Comparison of ENCODE assay signal across 9 cellular contexts in the genomic region with DNA sequence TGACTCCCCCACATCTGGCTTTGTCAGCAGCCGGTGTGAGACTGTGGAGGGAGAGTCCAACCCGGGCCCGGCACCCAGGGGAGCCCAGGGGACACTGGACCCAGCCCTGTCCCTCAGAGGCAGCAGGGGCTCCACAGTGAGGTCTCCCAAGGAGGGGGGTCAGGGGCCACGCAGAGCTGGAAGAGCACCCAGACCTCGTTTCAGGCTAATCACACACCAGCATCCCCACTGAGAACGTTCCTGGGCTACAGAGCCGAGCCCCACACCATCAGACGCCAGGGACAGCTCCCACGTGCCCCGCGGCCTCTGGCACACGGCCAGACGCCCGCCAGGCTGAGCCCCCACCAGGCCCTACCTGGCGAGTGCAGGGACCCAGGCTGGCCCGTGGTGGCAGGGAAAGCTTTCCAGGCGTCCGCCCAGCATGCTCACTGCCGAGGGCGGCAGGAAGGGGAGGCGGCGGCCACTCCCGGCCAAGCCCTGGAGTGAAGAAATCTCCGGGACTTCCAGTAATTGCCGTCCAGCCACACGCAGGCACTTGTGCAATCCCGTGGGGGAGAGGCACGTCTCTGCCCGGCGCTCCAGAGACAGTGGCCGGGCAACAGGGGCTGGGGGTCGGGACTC. TPM values are rescaled to one million over a fixed set of nuclear protein-coding genes. Genes with fewer than 3 reads are reported as not detected.
DNase-seq lines count a peak whose midpoint lies in the region; ATAC-seq and TF ChIP-seq lines count a peak whose summit lies in the region.
"Had no signal": no experiment of that assay in that cellular context is flagged by ENCODE, and none has a peak within 500 bp of the region (broad histone marks: within the 10 kb centered on the region; RNA-seq: fewer than 3 reads in every experiment).

No MANE protein-coding gene starts in this region.

- peaks cover 8% of the 10 kb centered on the region for H3K36me3 Mint-ChIP-seq in activated CD4-positive, alpha-beta T cell treated with anti-CD3 and anti-CD28 coated beads, Interleukin-2, amount 10 ng/mL, durations not matched to agents 7 days and 5 days (ENCODE audit: low read depth)

- peak; percentile 89 for DNase-seq in CD1c-positive myeloid dendritic cell (ENCODE audit: extremely low spot score)
- DNase-seq in SW480 (ENCODE audit: low spot score) = peak; percentile 14
- DNase-seq in foreskin fibroblast = peak; percentile 88 to 95
- DNase-seq in osteoblast (ENCODE audit: insufficient read length, low spot score, missing footprints) = peak; percentile 100
- no peak for DNase-seq in activated effector memory CD4-positive, alpha-beta T cell treated with anti-CD3 and anti-CD28 coated beads, Interleukin-2, amount 50 U/mL, for 16 hours
- DNase-seq in DMS 273 treated with DMSO at 0.1 percent for 48 hours (lab: John Stamatoyannopoulos, UW) = no peak
- DNase-seq in activated CD4-positive, alpha-beta T cell treated with anti-CD3 and anti-CD28 coated beads, Interleukin-2, amount 10 ng/mL, durations not matched to agents 7 days and 5 days = no peak
- DNase-seq: occipital lobe had no signal

- no peak overlapping the region for H2AFZ ChIP-seq in osteoblast (ENCODE audit: low read length)

- peak overlapping the region; percentile 80 for H3K4me2 ChIP-seq in osteoblast (ENCODE audit: insufficient read depth, low read length)

- TF ChIP-seq CTCF in foreskin fibroblast (IDR thresholded peaks at IDR 0.05; ENCODE audit: low read depth, low read length) = no peak
- no peak for TF ChIP-seq CTCF in osteoblast (IDR thresholded peaks at IDR 0.05; ENCODE audit: extremely low read depth, low read depth, low read length)

- peaks cover 21% of the 10 kb centered on the region for H3K4me1 ChIP-seq in osteoblast (ENCODE audit: insufficient read depth, low read length)

- H3K36me3 ChIP-seq in osteoblast (ENCODE audit: insufficient read depth, low read length) = peaks cover 19% of the 10 kb centered on the region

- peaks cover 91% of the 10 kb centered on the region for H3K79me2 ChIP-seq in osteoblast (ENCODE audit: insufficient read depth, low read length)

- H3K9me3 ChIP-seq in osteoblast (ENCODE audit: low read depth, low read length) = no peaks in the 10 kb centered on the region

- H3K27me3 Mint-ChIP-seq in activated CD4-positive, alpha-beta T cell treated with anti-CD3 and anti-CD28 coated beads, Interleukin-2, amount 10 ng/mL, durations not matched to agents 7 days and 5 days = no peaks in the 10 kb centered on the region

- no peak overlapping the region for H3K27ac Mint-ChIP-seq in activated CD4-positive, alpha-beta T cell treated with anti-CD3 and anti-CD28 coated beads, Interleukin-2, amount 10 ng/mL, durations not matched to agents 7 days and 5 days

- H3K27me3 ChIP-seq in osteoblast (ENCODE audit: insufficient read depth, low read length) = no peaks in the 10 kb centered on the region

- H3K9me3 Mint-ChIP-seq in activated CD4-positive, alpha-beta T cell treated with anti-CD3 and anti-CD28 coated beads, Interleukin-2, amount 10 ng/mL, durations not matched to agents 7 days and 5 days = no peaks in the 10 kb centered on the region

- no peak for ATAC-seq in HG03095 (IDR thresholded peaks at IDR 0.05; ENCODE audit: unreplicated experiment)

- H3K4me1 Mint-ChIP-seq in activated CD4-positive, alpha-beta T cell treated with anti-CD3 and anti-CD28 coated beads, Interleukin-2, amount 10 ng/mL, durations not matched to agents 7 days and 5 days = no peaks in the 10 kb centered on the region

- H4K20me1 ChIP-seq in osteoblast (ENCODE audit: insufficient read depth, low read length) = peaks cover 4% of the 10 kb centered on the region

- H3K4me3 Mint-ChIP-seq in activated CD4-positive, alpha-beta T cell treated with anti-CD3 and anti-CD28 coated beads, Interleukin-2, amount 10 ng/mL, durations not matched to agents 7 days and 5 days = no peak overlapping the region

- H3K4me3 ChIP-seq in foreskin fibroblast (ENCODE audit: low read depth in 1 of 2, low read length in 2 of 2) (peak overlapping the region; percentile 19 to 41), osteoblast (ENCODE audit: insufficient read depth, low read length) (peak overlapping the region; percentile 65)

- POLR2A ChIA-PET in activated CD4-positive, alpha-beta T cell treated with anti-CD3 and anti-CD28 coated beads, Interleukin-2, amount 10 ng/mL, durations not matched to agents 7 days and 5 days (lab: Charles Lee) = no interaction called here

- CTCF ChIA-PET in activated CD4-positive, alpha-beta T cell treated with anti-CD3 and anti-CD28 coated beads, Interleukin-2, amount 10 ng/mL, durations not matched to agents 7 days and 5 days (lab: Charles Lee) = interaction anchor here (0.7 to 1.8 kb wide), 2 partner anchors 8 to 15 kb away, joined by 3 to 6 read pairs; no protein-coding TSS in a partner anchor

- peak overlapping the region; percentile 99 for H3K27ac ChIP-seq in osteoblast (ENCODE audit: low read depth, low read length)

RNA-seq across cellular contexts. Expression of a gene that starts 19.2 kb away (rescaled TPM):
- total RNA-seq in osteoblast = 58.0 and 69.1 TPM in 2 replicates
- total RNA-seq in activated CD4-positive, alpha-beta T cell treated with anti-CD3 and anti-CD28 coated beads, Interleukin-2, amount 10 ng/mL, durations not matched to agents 7 days and 5 days = 10 to 100 TPM; 84.7 to 91.7 TPM

RNA-seq across cellular contexts. Expression of a gene that starts 50.7 kb away (rescaled TPM):
- total RNA-seq in osteoblast = 75.7 and 100 TPM in 2 replicates
- total RNA-seq in activated CD4-positive, alpha-beta T cell treated with anti-CD3 and anti-CD28 coated beads, Interleukin-2, amount 10 ng/mL, durations not matched to agents 7 days and 5 days = 10 to 100 TPM; 71.7 to 82.0 TPM

RNA-seq across cellular contexts. Expression of a gene that starts 51.0 kb away (rescaled TPM):
- total RNA-seq in osteoblast = 515 TPM in 2 replicates
- 100 to 1,000 TPM; 106 to 114 TPM for total RNA-seq in activated CD4-positive, alpha-beta T cell treated with anti-CD3 and anti-CD28 coated beads, Interleukin-2, amount 10 ng/mL, durations not matched to agents 7 days and 5 days

RNA-seq across cellular contexts. Expression of a gene that starts 59.7 kb away (rescaled TPM):
- 70.2 and 74.0 TPM in 2 replicates for total RNA-seq in osteoblast
- 100 to 1,000 TPM; 120 to 133 TPM for total RNA-seq in activated CD4-positive, alpha-beta T cell treated with anti-CD3 and anti-CD28 coated beads, Interleukin-2, amount 10 ng/mL, durations not matched to agents 7 days and 5 days

Comparison
In these comparisons a context has a peak if more than half of its experiments do, and no peak if none do; other contexts are left out.
1. DNase-seq: peak in CD1c-positive myeloid dendritic cell (single experiment), SW480 (single experiment), foreskin fibroblast (2 of 2) and osteoblast (single experiment); none in activated effector memory CD4-positive, alpha-beta T cell treated with anti-CD3 and anti-CD28 coated beads, Interleukin-2, amount 50 U/mL, for 16 hours (single experiment), DMS 273 treated with DMSO at 0.1 percent for 48 hours (single experiment) and activated CD4-positive, alpha-beta T cell treated with anti-CD3 and anti-CD28 coated beads, Interleukin-2, amount 10 ng/mL, durations not matched to agents 7 days and 5 days (single experiment).